Comparison of ENCODE assay signal across 20 cellular contexts in genomic region chr6:90040931-90041330, GRCh38.
"Had no signal": no experiment of that assay in that cellular context is flagged by ENCODE, and none has a peak within 500 bp of the region (broad histone marks: within the 10 kb centered on the region; RNA-seq: fewer than 3 reads in every experiment).

No MANE protein-coding gene starts in this region.

- H3K9ac ChIP-seq: KMS-11 had no signal

- H3K4me1 ChIP-seq: adrenal gland had no signal

- H3K27me3 Mint-ChIP-seq: activated CD4-positive, alpha-beta memory T cell treated with anti-CD3 and anti-CD28 coated beads for 36 hours; activated CD4-positive, alpha-beta T cell treated with anti-CD3 and anti-CD28 coated beads, Interleukin-2, amount 10 ng/mL, durations not matched to agents 7 days and 5 days; activated naive CD8-positive, alpha-beta T cell treated with anti-CD3 and anti-CD28 coated beads for 36 hours; T-helper 17 cell had no signal

- H3K9me3 ChIP-seq: adrenal gland, Peyer's patch had no signal

- H3K27ac ChIP-seq: adrenal gland, KMS-11, Peyer's patch, RWPE1 had no signal

- H3K4me3 ChIP-seq: adrenal gland, Peyer's patch had no signal

- ATAC-seq: activated T-cell treated with anti-CD3 and anti-CD28 coated beads, Interleukin-2, amount 50 U/mL, for 4 hours; T-helper 17 cell had no signal

- H3K9me3 Mint-ChIP-seq: activated CD4-positive, alpha-beta memory T cell treated with anti-CD3 and anti-CD28 coated beads for 36 hours; activated T-cell treated with anti-CD3 and anti-CD28 coated beads, Interleukin-2, amount 50 U/mL, for 4 hours had no signal

- H3K4me3 Mint-ChIP-seq: activated CD4-positive, alpha-beta memory T cell treated with anti-CD3 and anti-CD28 coated beads for 36 hours; activated CD4-positive, alpha-beta T cell treated with anti-CD3 and anti-CD28 coated beads, Interleukin-2, amount 10 ng/mL, durations not matched to agents 7 days and 5 days; activated naive CD4-positive, alpha-beta T cell treated with anti-CD3 and anti-CD28 coated beads for 36 hours; activated naive CD8-positive, alpha-beta T cell treated with anti-CD3 and anti-CD28 coated beads for 36 hours; activated T-cell treated with anti-CD3 and anti-CD28 coated beads, Interleukin-2, amount 50 U/mL, for 4 hours; T-helper 17 cell had no signal

- H3K27me3 ChIP-seq: adrenal gland, Peyer's patch had no signal

- H3K27ac Mint-ChIP-seq: activated CD4-positive, alpha-beta memory T cell treated with anti-CD3 and anti-CD28 coated beads for 36 hours; activated CD4-positive, alpha-beta T cell treated with anti-CD3 and anti-CD28 coated beads, Interleukin-2, amount 10 ng/mL, durations not matched to agents 7 days and 5 days; activated naive CD4-positive, alpha-beta T cell treated with anti-CD3 and anti-CD28 coated beads for 36 hours; activated naive CD8-positive, alpha-beta T cell treated with anti-CD3 and anti-CD28 coated beads for 36 hours; T-helper 17 cell had no signal

- DNase-seq: activated CD4-positive, alpha-beta memory T cell treated with anti-CD3 and anti-CD28 coated beads for 36 hours; activated CD4-positive, alpha-beta T cell treated with anti-CD3 and anti-CD28 coated beads, Interleukin-2, amount 10 ng/mL, durations not matched to agents 7 days and 5 days; activated CD4-positive, CD25-positive, alpha-beta regulatory T cell; activated CD8-positive, alpha-beta memory T cell treated with anti-CD3 and anti-CD28 coated beads for 24 hours; activated effector memory CD4-positive, alpha-beta T cell treated with anti-CD3 and anti-CD28 coated beads, Interleukin-2, amount 50 U/mL, for 16 hours; activated naive CD4-positive, alpha-beta T cell treated with anti-CD3 and anti-CD28 coated beads for 36 hours; activated naive CD8-positive, alpha-beta T cell treated with anti-CD3 and anti-CD28 coated beads for 36 hours; activated T-cell treated with anti-CD3 and anti-CD28 coated beads, Interleukin-2, amount 50 U/mL, for 4 hours; adrenal gland; NCI-H1092 treated with DMSO at 0.1 percent for 48 hours; NCI-H1417 treated with DMSO at 0.1 percent for 48 hours; NCI-H1694 treated with DMSO at 0.1 percent for 48 hours; NCI-H2081; NCI-H524; Peyer's patch; Right ventricle myocardium superior; T-helper 17 cell; T-helper 9 cell had no signal

- H3K36me3 ChIP-seq: adrenal gland, Peyer's patch had no signal

- H3K4me2 ChIP-seq: KMS-11 had no signal
